In genomic region chr5:178232124-178232919, GRCh38 we compare ENCODE assay signal across 1 cellular context.
TF ChIP-seq lines count a peak whose summit lies in the region.

Gene PHYKPL (minus strand): TSS chr5:178232802. CDS start chr5:178232550, 252 bp downstream.

TF ChIP-seq in K562, 482 proteins besides CTCF, POLR2A, EP300 and RAD21 (continued from another document and continues in another):
- TF ChIP-seq CLOCK (CRISPR knock-in tag; IDR thresholded peaks at IDR 0.05; ENCODE audit: borderline replicate concordance) (no peak), NCOA4 (IDR thresholded peaks at IDR 0.05; ENCODE audit: partially characterized antibody) (no peak), PTBP1 (IDR thresholded peaks at IDR 0.05; ENCODE audit: low read depth, low read length) (no peak), SMAD4 (CRISPR knock-in tag; conservative IDR thresholded peaks at IDR 0.05) (no peak), PCBP1 (IDR thresholded peaks at IDR 0.05; ENCODE audit: low read depth, low read length, poor library complexity, severe bottlenecking) (no peak), ZNF354B (CRISPR knock-in tag; IDR thresholded peaks at IDR 0.05) (no peak), ZSCAN29 (IDR thresholded peaks at IDR 0.05) (no peak), MEF2A (IDR thresholded peaks at IDR 0.05; ENCODE audit: control insufficient read depth, low read depth, low read length) (no peak), MBD1 (CRISPR knock-in tag; IDR thresholded peaks at IDR 0.05) (no peak), CTCFL (IDR thresholded peaks at IDR 0.05; ENCODE audit: borderline replicate concordance, insufficient read depth, low read depth, low read length, poor library complexity, severe bottlenecking) (no peak), CBX5 (IDR thresholded peaks at IDR 0.05; ENCODE audit: borderline replicate concordance, low read depth) (no peak), ESRRB (CRISPR knock-in tag; IDR thresholded peaks at IDR 0.05; ENCODE audit: borderline replicate concordance) (no peak), COPS2 (conservative IDR thresholded peaks at IDR 0.05) (no peak), AFF1 (IDR thresholded peaks at IDR 0.05; ENCODE audit: low read depth in 1 of 2, partially characterized antibody in 2 of 2) (no peak), SMC3 (conservative IDR thresholded peaks at IDR 0.05; ENCODE audit: insufficient read depth, low read depth, low read length) (no peak), DPF2 (IDR thresholded peaks at IDR 0.05) (no peak), ZKSCAN8 (CRISPR knock-in tag; IDR thresholded peaks at IDR 0.05) (no peak), CCNT2 (IDR thresholded peaks at IDR 0.05; ENCODE audit: borderline replicate concordance, extremely low read depth, insufficient read length, low read depth, low read length) (no peak), KAT8 (IDR thresholded peaks at IDR 0.05; ENCODE audit: low read depth) (no peak), TCF15 (CRISPR knock-in tag; IDR thresholded peaks at IDR 0.05) (no peak), PHF8 (IDR thresholded peaks at IDR 0.05; ENCODE audit: borderline replicate concordance, low read length) (peak; percentile 91), MED1 (CRISPR knock-in tag; IDR thresholded peaks at IDR 0.05; ENCODE audit: borderline replicate concordance) (no peak), NFRKB (IDR thresholded peaks at IDR 0.05; ENCODE audit: low read depth) (no peak), CTBP1 (IDR thresholded peaks at IDR 0.05; ENCODE audit: borderline replicate concordance) (0 out of 2 replicates have a peak, but pooled peaks have one; percentile 10), SETDB1 (IDR thresholded peaks at IDR 0.05; ENCODE audit: low read length) (no peak), ZBED1 (IDR thresholded peaks at IDR 0.05) (no peak), GATAD2A (IDR thresholded peaks at IDR 0.05) (no peak), ZNF239 (CRISPR knock-in tag; IDR thresholded peaks at IDR 0.05) (no peak), ZNF395 (CRISPR knock-in tag; IDR thresholded peaks at IDR 0.05) (no peak), SFPQ (IDR thresholded peaks at IDR 0.05; ENCODE audit: low read depth, low read length) (no peak)
